24 cellular contexts compared by ENCODE assay signal in the genomic region with DNA sequence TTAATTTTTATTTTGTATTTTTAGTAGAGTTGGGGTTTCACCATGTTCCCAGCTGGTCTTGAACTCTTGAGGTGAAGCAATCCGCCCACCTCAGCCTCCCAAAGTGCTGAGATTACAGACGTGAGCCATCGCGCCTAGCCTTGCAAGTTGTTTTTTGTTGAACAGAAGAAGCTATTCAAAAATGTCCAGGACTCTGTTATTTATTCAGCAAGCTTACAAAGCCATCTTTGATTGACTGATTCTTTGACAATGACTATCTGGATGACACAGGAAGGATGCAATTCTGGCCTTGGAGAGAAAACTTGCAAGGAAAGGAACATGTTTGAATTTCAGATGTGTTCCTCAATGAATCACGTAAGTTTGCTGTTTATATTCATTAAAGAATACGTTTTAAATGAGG.
A peak's percentile ranks its signal among the peaks of the same experiment; 100 is the strongest.
DNase-seq lines count a peak whose midpoint lies in the region; ATAC-seq and TF ChIP-seq lines count a peak whose summit lies in the region.
"Had no signal": no experiment of that assay in that cellular context is flagged by ENCODE, and none has a peak within 500 bp of the region (broad histone marks: within the 10 kb centered on the region; RNA-seq: fewer than 3 reads in every experiment).

No MANE protein-coding gene starts in this region.

- POLR2A ChIA-PET in PC-3 (lab: Charles Lee; ENCODE audit: unreplicated experiment), result no interaction called here

- H3K27me3 Mint-ChIP-seq in progenitor cell of endocrine pancreas, result no peaks in the 10 kb centered on the region
- H3K27me3 Mint-ChIP-seq: activated naive CD8-positive, alpha-beta T cell treated with anti-CD3 and anti-CD28 coated beads, Interleukin-2, amount 10 ng/mL, durations not matched to agents 7 days and 5 days; stimulated activated memory B cell treated with anti-CD40 and anti-IgM and Interleukin-4, amounts not matched to agents 10 μg/mL and 1 μg/mL and 100 μg/mL, for 72 hours had no signal

- no peak for TF ChIP-seq POLR2A in heart left ventricle (IDR thresholded peaks at IDR 0.05)
- no peak for TF ChIP-seq POLR2A in thyroid gland (IDR thresholded peaks at IDR 0.05)
- TF ChIP-seq POLR2A in tibial nerve (IDR thresholded peaks at IDR 0.05), result no peak

- ATAC-seq in heart left ventricle (no peak), Right ventricle myocardium inferior (no peak), PC-3 (no peak), GM19035 (IDR thresholded peaks at IDR 0.05; ENCODE audit: unreplicated experiment) (no peak)
- ATAC-seq: natural killer cell; stimulated activated memory B cell treated with anti-CD40 and anti-IgM and Interleukin-4, amounts not matched to agents 10 μg/mL and 1 μg/mL and 100 μg/mL, for 72 hours had no signal

- no peak for TF ChIP-seq EP300 in tibial nerve (IDR thresholded peaks at IDR 0.05)

- H3K4me3 Mint-ChIP-seq in progenitor cell of endocrine pancreas (ENCODE audit: low read depth), result peak overlapping the region; percentile 19
- H3K4me3 Mint-ChIP-seq: activated naive CD8-positive, alpha-beta T cell treated with anti-CD3 and anti-CD28 coated beads, Interleukin-2, amount 10 ng/mL, durations not matched to agents 7 days and 5 days; natural killer cell; stimulated activated memory B cell treated with anti-CD40 and anti-IgM and Interleukin-4, amounts not matched to agents 10 μg/mL and 1 μg/mL and 100 μg/mL, for 72 hours; T-helper 2 cell treated with Interferon-gamma antibody and Interleukin-4, amounts not matched to agents 5 μg/mL and 100 μg/mL, for 36 hours had no signal

- WGBS in heart left ventricle, 4 donors, result 72 to 90% (median 82%) methylated on average over 6 of the region's 6 CpGs
- 79 to 86% methylated on average over 6 of the region's 6 CpGs for WGBS in thyroid gland, 2 donors
- WGBS in tibial nerve, 2 donors, result 51 to 58% methylated on average over 6 of the region's 6 CpGs

- no peaks in the 10 kb centered on the region for H3K9me2 ChIP-seq in PC-3 (replicated peaks; ENCODE audit: low read length)

- CTCF ChIA-PET in PC-3 (lab: Charles Lee), result no interaction called here

- DNase-seq in heart left ventricle, result no peak
- DNase-seq in Right ventricle myocardium inferior (ENCODE audit: missing footprints), result no peak
- peak; percentile 33 for DNase-seq in PC-3
- peak; percentile 30 for DNase-seq in choroid plexus epithelial cell (ENCODE audit: low read depth)
- DNase-seq in progenitor cell of endocrine pancreas (ENCODE audit: low spot score, unreplicated experiment), result no peak
- no peak for DNase-seq in thyroid gland
- no peak for DNase-seq in tibial nerve (ENCODE audit: low spot score in 2 of 2)
- DNase-seq: activated CD4-positive, alpha-beta T cell treated with anti-CD3 and anti-CD28 coated beads, Interleukin-2, amount 50 U/mL, for 48 hours; activated CD4-positive, CD25-positive, alpha-beta regulatory T cell; activated naive CD8-positive, alpha-beta T cell treated with anti-CD3 and anti-CD28 coated beads, Interleukin-2, amount 10 ng/mL, durations not matched to agents 7 days and 5 days; AML-193; COR-L47; effector CD8-positive, alpha-beta T cell; HFFc6; kidney glomerular epithelial cell; natural killer cell; NCI-H187; Peyer's patch; stimulated activated CD4-positive, alpha-beta T cell treated with anti-CD3 and anti-CD28 coated beads, Interleukin-2, amount 100 ng/mL, for 24 hours had no signal

- H3K9ac ChIP-seq in PC-3 (ENCODE audit: low read length), result no peak overlapping the region

- H3K4me1 Mint-ChIP-seq in progenitor cell of endocrine pancreas (ENCODE audit: low read depth), result peaks cover 25% of the 10 kb centered on the region

- H3K79me2 ChIP-seq in PC-3 (ENCODE audit: low read length), result no peaks in the 10 kb centered on the region

- no peak overlapping the region for H2AFZ ChIP-seq in PC-3 (ENCODE audit: low read length)

- TF ChIP-seq CTCF in heart left ventricle (IDR thresholded peaks at IDR 0.05), result no peak
- TF ChIP-seq CTCF in PC-3 (conservative IDR thresholded peaks at IDR 0.05; ENCODE audit: low read depth, low read length), result no peak
- TF ChIP-seq CTCF in choroid plexus epithelial cell (conservative IDR thresholded peaks at IDR 0.05; ENCODE audit: low read depth, low read length), result no peak
- TF ChIP-seq CTCF in progenitor cell of endocrine pancreas (IDR thresholded peaks at IDR 0.05; ENCODE audit: unreplicated experiment), result no peak
- no peak for TF ChIP-seq CTCF in thyroid gland (IDR thresholded peaks at IDR 0.05)
- no peak for TF ChIP-seq CTCF in tibial nerve (IDR thresholded peaks at IDR 0.05)

- H3K36me3 ChIP-seq in heart left ventricle, result no peaks in the 10 kb centered on the region
- H3K36me3 ChIP-seq in PC-3 (ENCODE audit: low read depth, low read length), result no peaks in the 10 kb centered on the region
- no peaks in the 10 kb centered on the region for H3K36me3 ChIP-seq in thyroid gland
- no peaks in the 10 kb centered on the region for H3K36me3 ChIP-seq in tibial nerve
- H3K36me3 ChIP-seq: Peyer's patch, prostate gland had no signal

- H3K9me3 Mint-ChIP-seq in progenitor cell of endocrine pancreas (ENCODE audit: low read depth), result peaks cover 9% of the 10 kb centered on the region
- H3K9me3 Mint-ChIP-seq: HFFc6, natural killer cell had no signal

- H3K36me3 Mint-ChIP-seq in progenitor cell of endocrine pancreas (ENCODE audit: insufficient read depth), result peaks cover 2% of the 10 kb centered on the region

- H3K27ac ChIP-seq in heart left ventricle, result peak overlapping the region in 8 of 12 donors; percentile 50 to 93 (median 61)
- no peak overlapping the region for H3K27ac ChIP-seq in PC-3 (ENCODE audit: low read length)
- no peak overlapping the region for H3K27ac ChIP-seq in thyroid gland
- H3K27ac ChIP-seq in tibial nerve, result no peak overlapping the region
- H3K27ac ChIP-seq: 22Rv1, Peyer's patch had no signal

- H3K4me1 ChIP-seq in heart left ventricle, result peaks cover 0 to 55% (median 0%) of the 10 kb centered on the region in 12 donors
- H3K4me1 ChIP-seq in PC-3 (ENCODE audit: insufficient read depth, low read length), result peaks cover 34% of the 10 kb centered on the region
- peaks cover 0 to 3% of the 10 kb centered on the region in 2 donors for H3K4me1 ChIP-seq in thyroid gland
- peaks cover 0 to 34% (median 6%) of the 10 kb centered on the region in 4 donors for H3K4me1 ChIP-seq in tibial nerve

- H3K9me3 ChIP-seq in heart left ventricle (peaks cover 0 to 2% (median 0%) of the 10 kb centered on the region in 12 donors), PC-3 (ENCODE audit: low read length) (no peaks in the 10 kb centered on the region), thyroid gland (no peaks in the 10 kb centered on the region), tibial nerve (no peaks in the 10 kb centered on the region)
- H3K9me3 ChIP-seq: Peyer's patch, prostate gland had no signal

- H3K4me2 ChIP-seq in PC-3 (ENCODE audit: low read length), result 0 out of 2 replicates have a peak overlapping the region, but pooled peaks have one; percentile 0

- BruUV-seq in PC-3 (replicated peaks; lab: Mats Ljungman, UMichigan), result no TSS peak

- H4K20me1 ChIP-seq in PC-3 (ENCODE audit: low read length), result no peaks in the 10 kb centered on the region

- H3K27ac Mint-ChIP-seq in progenitor cell of endocrine pancreas, result peak overlapping the region; percentile 79
- H3K27ac Mint-ChIP-seq: activated naive CD8-positive, alpha-beta T cell treated with anti-CD3 and anti-CD28 coated beads, Interleukin-2, amount 10 ng/mL, durations not matched to agents 7 days and 5 days; natural killer cell; stimulated activated memory B cell treated with anti-CD40 and anti-IgM and Interleukin-4, amounts not matched to agents 10 μg/mL and 1 μg/mL and 100 μg/mL, for 72 hours; T-helper 2 cell treated with Interferon-gamma antibody and Interleukin-4, amounts not matched to agents 5 μg/mL and 100 μg/mL, for 36 hours had no signal

- H3K4me3 ChIP-seq in heart left ventricle (peak overlapping the region in 9 of 12 donors; percentile 5 to 57 (median 43)), PC-3 (ENCODE audit: low read length) (no peak overlapping the region), choroid plexus epithelial cell (ENCODE audit: low read depth, low read length) (no peak overlapping the region), thyroid gland (replicated peaks in 1 of 3) (no peak overlapping the region), tibial nerve (no peak overlapping the region)
- H3K4me3 ChIP-seq: Peyer's patch, prostate gland had no signal

- H3K27me3 ChIP-seq in heart left ventricle (no peaks in the 10 kb centered on the region), PC-3 (ENCODE audit: low read length) (no peaks in the 10 kb centered on the region), thyroid gland (no peaks in the 10 kb centered on the region), tibial nerve (no peaks in the 10 kb centered on the region)
- H3K27me3 ChIP-seq: Peyer's patch had no signal

- no peaks in the 10 kb centered on the region for H3F3A ChIP-seq in PC-3 (ENCODE audit: low read length, unreplicated experiment)

- intact Hi-C loops in heart left ventricle (cut with DNase I) (no loop called here), Right ventricle myocardium inferior (cut with DNase I) (no loop called here), PC-3 (cut with micrococcal nuclease) (no loop called here), thyroid gland (cut with DNase I) (no loop called here)

Comparison
In these comparisons a context has a peak if more than half of its experiments do, and no peak if none do; other contexts are left out.
1. DNase-seq: peak in PC-3 (single experiment) and choroid plexus epithelial cell (single experiment); none in heart left ventricle (0 of 5), Right ventricle myocardium inferior (single experiment), progenitor cell of endocrine pancreas (single experiment), thyroid gland (0 of 2) and tibial nerve (0 of 2).
2. H3K27ac ChIP-seq: peak in heart left ventricle (8 of 12); none in PC-3 (single experiment), thyroid gland (0 of 3) and tibial nerve (0 of 4).
3. H3K4me3 ChIP-seq: peak in heart left ventricle (9 of 12); none in PC-3 (single experiment), choroid plexus epithelial cell (single experiment), thyroid gland (0 of 3) and tibial nerve (0 of 4).